8 cellular contexts compared by ENCODE assay signal in genomic region chr17:48100591-48101011, GRCh38. TPM values are rescaled to one million over a fixed set of nuclear protein-coding genes. Genes with fewer than 3 reads are reported as not detected.
DNase-seq lines count a peak whose midpoint lies in the region; ATAC-seq and TF ChIP-seq lines count a peak whose summit lies in the region.

No MANE protein-coding gene starts in this region.

- 1% methylated on average over 23 of the region's 23 CpGs for WGBS in liver

- H3K4me3 ChIP-seq in OCI-LY1 (ENCODE audit: low read depth, low read length, poor library complexity, severe bottlenecking) (peak overlapping the region; percentile 75), choroid plexus epithelial cell (ENCODE audit: low read depth, low read length) (peak overlapping the region; percentile 94), liver (ENCODE audit: low read depth in 1 of 3, low read length in 3 of 3) (peak overlapping the region; percentile 51 to 94 (median 77))

- TF ChIP-seq CTCF in OCI-LY1 (IDR thresholded peaks at IDR 0.05; ENCODE audit: low read length) (no peak), choroid plexus epithelial cell (conservative IDR thresholded peaks at IDR 0.05; ENCODE audit: low read depth, low read length) (no peak), liver (IDR thresholded peaks at IDR 0.05; ENCODE audit: low read depth, low read length, missing input control) (no peak), GM10266 (IDR thresholded peaks at IDR 0.05; ENCODE audit: control insufficient read depth, insufficient read depth, low read depth, missing control alignments) (no peak)

- TF ChIP-seq RAD21 in liver (IDR thresholded peaks at IDR 0.05): no peak

- H3K36me3 ChIP-seq in OCI-LY1 (ENCODE audit: insufficient read depth, low read length) (no peaks in the 10 kb centered on the region), liver (ENCODE audit: control insufficient read depth in 4 of 4, insufficient read depth in 3 of 4, low read depth in 1 of 4, low read length in 3 of 4) (no peaks in the 10 kb centered on the region)

- peaks cover 20% of the 10 kb centered on the region for H3K79me2 ChIP-seq in OCI-LY1 (ENCODE audit: insufficient read depth, low read length)

- H3K4me2 ChIP-seq in OCI-LY1 (ENCODE audit: low read length): peak overlapping the region; percentile 78

- H3K9ac ChIP-seq in OCI-LY1 (ENCODE audit: low read length): peak overlapping the region; percentile 65
- peak overlapping the region; percentile 51 to 77 for H3K9ac ChIP-seq in liver (ENCODE audit: low read depth in 1 of 2, low read length in 2 of 2)

- H3K27ac ChIP-seq in OCI-LY1 (ENCODE audit: low read depth, low read length, poor library complexity, severe bottlenecking) (no peak overlapping the region), liver (ENCODE audit: low read depth in 1 of 2, low read length in 2 of 2) (peak overlapping the region; percentile 81 to 89), temporal lobe (ENCODE audit: low read depth, low read length) (peak overlapping the region; percentile 55)

- H3K9me2 ChIP-seq in OCI-LY1 (ENCODE audit: low read depth, low read length): no peaks in the 10 kb centered on the region

- no peaks in the 10 kb centered on the region for H4K20me1 ChIP-seq in OCI-LY1 (ENCODE audit: insufficient read depth, low read length)

- DNase-seq in COLO668 (lab: John Stamatoyannopoulos, UW; ENCODE audit: unreplicated experiment): peak; percentile 37
- peak; percentile 64 for DNase-seq in choroid plexus epithelial cell (ENCODE audit: low read depth)
- DNase-seq in GM10266 (ENCODE audit: extremely low spot score): no peak

- H3K4me1 ChIP-seq in OCI-LY1 (ENCODE audit: insufficient read depth, low read length, severe bottlenecking) (peaks cover 21% of the 10 kb centered on the region), liver (ENCODE audit: control insufficient read depth in 4 of 4, insufficient read depth in 4 of 4, low read length in 3 of 4) (peaks cover 1 to 17% (median 11%) of the 10 kb centered on the region in 4 donors)

- H3F3A ChIP-seq in OCI-LY1 (ENCODE audit: insufficient read depth, low read length): no peaks in the 10 kb centered on the region

- no peak overlapping the region for H2AFZ ChIP-seq in OCI-LY1 (ENCODE audit: low read length)

- H3K9me3 ChIP-seq in OCI-LY1 (ENCODE audit: low read length): peaks cover 3% of the 10 kb centered on the region
- no peaks in the 10 kb centered on the region for H3K9me3 ChIP-seq in liver (ENCODE audit: control insufficient read depth in 4 of 4, low read length in 3 of 4)

- no peaks in the 10 kb centered on the region for H3K27me3 ChIP-seq in OCI-LY1 (ENCODE audit: insufficient read depth, low read length)
- no peaks in the 10 kb centered on the region for H3K27me3 ChIP-seq in liver (ENCODE audit: control insufficient read depth in 4 of 4, insufficient read depth in 4 of 4, low read length in 3 of 4)

- peak; percentile 6 for ATAC-seq in HG02870 (IDR thresholded peaks at IDR 0.05; ENCODE audit: unreplicated experiment)
- no peak for ATAC-seq in HG03354 (IDR thresholded peaks at IDR 0.05; ENCODE audit: poor library complexity, severe bottlenecking, unreplicated experiment)

TF ChIP-seq in liver, 16 proteins besides CTCF, POLR2A, EP300 and RAD21:
- no peak for TF ChIP-seq FOXA2 (IDR thresholded peaks at IDR 0.05)
- TF ChIP-seq HNF4A (conservative IDR thresholded peaks at IDR 0.05): no peak
- TF ChIP-seq MAX (IDR thresholded peaks at IDR 0.05): no peak
- TF ChIP-seq ZBTB33 (IDR thresholded peaks at IDR 0.05): no peak
- TF ChIP-seq NR2F2 (IDR thresholded peaks at IDR 0.05): no peak
- no peak for TF ChIP-seq TAF1 (conservative IDR thresholded peaks at IDR 0.05)
- TF ChIP-seq ATF3 (IDR thresholded peaks at IDR 0.05): no peak
- TF ChIP-seq YY1 (IDR thresholded peaks at IDR 0.05): no peak

RNA-seq across cellular contexts. Expression of gene CBX1, which starts 0.7 kb away (rescaled TPM):
- total RNA-seq in liver: 10 to 100 TPM in 1 of 2 donors, 1 to 10 TPM in 1; 9.9 to 11.6 TPM
- 1 to 10 TPM; 3.4 to 9.4 TPM for polyA plus RNA-seq in liver
- 89.5 TPM for total RNA-seq in temporal lobe

RNA-seq across cellular contexts. Expression of gene SNX11, which starts 7.0 kb away (rescaled TPM):
- 10 to 100 TPM in 1 of 2 donors, 1 to 10 TPM in 1; 7.9 to 11.4 TPM for total RNA-seq in liver
- polyA plus RNA-seq in liver: 1 to 10 TPM; 6.4 to 9.1 TPM
- total RNA-seq in temporal lobe: 11.1 TPM

RNA-seq across cellular contexts. Expression of gene NFE2L1, which starts 52.4 kb away (rescaled TPM):
- 10 to 100 TPM; 37.5 to 79.5 TPM for total RNA-seq in liver
- 10 to 100 TPM; 14.3 to 77.7 TPM for polyA plus RNA-seq in liver
- 33.2 TPM for total RNA-seq in temporal lobe
